2 cellular contexts compared by ENCODE assay signal in the genomic region with DNA sequence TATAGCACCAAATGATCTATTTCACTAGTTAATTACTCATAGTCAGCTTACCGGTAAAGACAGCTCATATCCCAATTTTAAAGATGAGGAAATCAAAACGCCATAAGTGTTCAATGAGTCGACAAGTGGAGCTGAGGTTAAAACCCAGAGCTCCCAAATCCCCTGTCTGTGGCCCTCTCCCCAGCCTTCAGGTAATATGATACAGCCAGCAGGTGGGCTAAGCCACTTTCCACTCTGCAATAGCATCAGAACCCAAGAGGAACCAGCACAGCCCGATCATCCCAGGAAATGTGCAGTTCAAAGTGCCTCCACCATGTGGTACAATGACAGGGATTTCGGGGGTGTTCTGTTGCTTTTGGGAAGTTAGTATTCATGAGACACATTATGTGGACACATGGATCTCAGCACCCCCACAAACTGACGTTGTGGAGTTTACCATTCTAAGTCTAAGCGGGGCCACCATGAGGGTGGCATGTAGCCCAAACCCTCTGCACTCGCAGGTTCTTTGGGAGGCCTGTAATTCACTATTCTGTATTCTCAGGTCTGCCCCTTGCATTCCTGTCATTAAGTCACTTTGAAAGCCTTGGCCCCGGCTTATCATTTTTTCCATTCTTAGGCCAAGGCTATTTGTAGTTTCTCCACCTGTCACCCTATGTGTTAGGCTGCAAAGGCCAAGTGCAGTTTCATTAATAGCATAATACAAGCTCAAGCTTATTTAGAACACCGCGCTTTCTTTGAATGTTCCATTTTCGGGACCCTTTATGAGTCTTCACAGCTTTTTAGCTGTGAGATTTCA.
TF ChIP-seq lines count a peak whose summit lies in the region.

No MANE protein-coding gene starts in this region.

TF ChIP-seq in HEK293, 187 proteins besides CTCF, POLR2A, EP300 and RAD21:
- TF ChIP-seq, protein P1, sequence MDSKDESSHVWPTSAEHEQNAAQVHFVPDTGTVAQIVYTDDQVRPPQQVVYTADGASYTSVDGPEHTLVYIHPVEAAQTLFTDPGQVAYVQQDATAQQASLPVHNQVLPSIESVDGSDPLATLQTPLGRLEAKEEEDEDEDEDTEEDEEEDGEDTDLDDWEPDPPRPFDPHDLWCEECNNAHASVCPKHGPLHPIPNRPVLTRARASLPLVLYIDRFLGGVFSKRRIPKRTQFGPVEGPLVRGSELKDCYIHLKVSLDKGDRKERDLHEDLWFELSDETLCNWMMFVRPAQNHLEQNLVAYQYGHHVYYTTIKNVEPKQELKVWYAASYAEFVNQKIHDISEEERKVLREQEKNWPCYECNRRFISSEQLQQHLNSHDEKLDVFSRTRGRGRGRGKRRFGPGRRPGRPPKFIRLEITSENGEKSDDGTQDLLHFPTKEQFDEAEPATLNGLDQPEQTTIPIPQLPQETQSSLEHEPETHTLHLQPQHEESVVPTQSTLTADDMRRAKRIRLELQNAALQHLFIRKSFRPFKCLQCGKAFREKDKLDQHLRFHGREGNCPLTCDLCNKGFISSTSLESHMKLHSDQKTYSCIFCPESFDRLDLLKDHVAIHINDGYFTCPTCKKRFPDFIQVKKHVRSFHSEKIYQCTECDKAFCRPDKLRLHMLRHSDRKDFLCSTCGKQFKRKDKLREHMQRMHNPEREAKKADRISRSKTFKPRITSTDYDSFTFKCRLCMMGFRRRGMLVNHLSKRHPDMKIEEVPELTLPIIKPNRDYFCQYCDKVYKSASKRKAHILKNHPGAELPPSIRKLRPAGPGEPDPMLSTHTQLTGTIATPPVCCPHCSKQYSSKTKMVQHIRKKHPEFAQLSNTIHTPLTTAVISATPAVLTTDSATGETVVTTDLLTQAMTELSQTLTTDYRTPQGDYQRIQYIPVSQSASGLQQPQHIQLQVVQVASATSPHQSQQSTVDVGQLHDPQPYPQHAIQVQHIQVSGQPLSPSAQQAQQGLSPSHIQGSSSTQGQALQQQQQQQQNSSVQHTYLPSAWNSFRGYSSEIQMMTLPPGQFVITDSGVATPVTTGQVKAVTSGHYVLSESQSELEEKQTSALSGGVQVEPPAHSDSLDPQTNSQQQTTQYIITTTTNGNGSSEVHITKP (tag by site-specific recombination; IDR thresholded peaks at IDR 0.05) = peak; percentile 55
- no peak for TF ChIP-seq ZNF157 (tag by site-specific recombination; IDR thresholded peaks at IDR 0.05)

TF ChIP-seq in K562, 482 proteins besides CTCF, POLR2A, EP300 and RAD21:
- TF ChIP-seq ZNF780A (CRISPR knock-in tag; IDR thresholded peaks at IDR 0.05) = no peak
